ENCODE assay signal across 8 cellular contexts in genomic region chr11:18012906-18013781, GRCh38. TPM values are rescaled to one million over a fixed set of nuclear protein-coding genes. Genes with fewer than 3 reads are reported as not detected.
DNase-seq lines count a peak whose midpoint lies in the region; ATAC-seq and TF ChIP-seq lines count a peak whose summit lies in the region.

TSS of gene SERGEF (minus strand) at chr11:18013047. CDS start at chr11:18013010, 37 bp downstream.

- DNase-seq in GM13976 (ENCODE audit: low spot score) (peak; percentile 98), NCI-H1436 treated with DMSO at 0.1 percent for 48 hours (lab: John Stamatoyannopoulos, UW) (peak; percentile 31), T follicular helper cell (ENCODE audit: low read depth) (peak; percentile 86), adipocyte (ENCODE audit: low read depth) (peak; percentile 95), left cardiac atrium (peak; percentile 95), progenitor cell of endocrine pancreas (ENCODE audit: low spot score, unreplicated experiment) (peak; percentile 88), ureter (ENCODE audit: low spot score) (peak; percentile 95)

- intact Hi-C loops in left cardiac atrium (cut with DNase I) = loop anchor here in 1 of 2 donors (5.0 kb wide), 1 partner anchor 94 kb away; the partner anchor contains the start of gene SAAL1

- H3K4me1 ChIP-seq in adipocyte (ENCODE audit: control insufficient read depth, insufficient read depth, low read length) = peaks cover 20% of the 10 kb centered on the region

- peak within 1 kb of the TSS; percentile 90 for H3K9ac ChIP-seq in adipocyte (ENCODE audit: low read length)

- peaks cover 3% of the 10 kb centered on the region for H3K27me3 ChIP-seq in adipocyte (replicated peaks; ENCODE audit: control insufficient read depth, insufficient read depth, low read length)

- H3K4me1 Mint-ChIP-seq in progenitor cell of endocrine pancreas (ENCODE audit: low read depth) = peaks cover 11% of the 10 kb centered on the region

- H3K4me3 ChIP-seq in adipocyte (ENCODE audit: low read length) = peak within 1 kb of the TSS; percentile 99

- peak within 1 kb of the TSS; percentile 93 for H3K4me3 Mint-ChIP-seq in progenitor cell of endocrine pancreas (ENCODE audit: low read depth)

- TF ChIP-seq CTCF in GM13976 (IDR thresholded peaks at IDR 0.05; ENCODE audit: borderline replicate concordance, control extremely low read depth, extremely low read depth, insufficient read depth, missing control alignments) (peak; percentile 16), progenitor cell of endocrine pancreas (IDR thresholded peaks at IDR 0.05; ENCODE audit: unreplicated experiment) (peak; percentile 25)

- ATAC-seq in HG02852 (IDR thresholded peaks at IDR 0.05; ENCODE audit: unreplicated experiment) = peak; percentile 89
- ATAC-seq in left cardiac atrium = peak; percentile 98 to 99

- in situ Hi-C loops in GM13976 (cut with MboI; ENCODE audit: low sequenced_read_pairs, unreplicated experiment) = no loop called here

- no peaks in the 10 kb centered on the region for H3K9me3 Mint-ChIP-seq in progenitor cell of endocrine pancreas (ENCODE audit: low read depth)

- H3K9me3 ChIP-seq in adipocyte (ENCODE audit: control insufficient read depth, low read length) = no peaks in the 10 kb centered on the region

- no peaks in the 10 kb centered on the region for H3K36me3 Mint-ChIP-seq in progenitor cell of endocrine pancreas (ENCODE audit: insufficient read depth)

- peak within 1 kb of the TSS; percentile 81 for H3K27ac Mint-ChIP-seq in progenitor cell of endocrine pancreas

- peaks cover 30% of the 10 kb centered on the region for H3K27me3 Mint-ChIP-seq in progenitor cell of endocrine pancreas

- H3K36me3 ChIP-seq in adipocyte (ENCODE audit: control insufficient read depth, insufficient read depth, low read length, severe bottlenecking) = no peaks in the 10 kb centered on the region

RNA-seq across cellular contexts. Expression of gene SERGEF, which starts in this region (rescaled TPM):
- 10 to 100 TPM; 21.1 to 28.2 TPM for total RNA-seq in left cardiac atrium
- 32.4 and 34.8 TPM in 2 replicates for total RNA-seq in progenitor cell of endocrine pancreas
- total RNA-seq in ureter = 46.4 TPM

Comparison
In these comparisons a context has a peak if more than half of its experiments do, and no peak if none do; other contexts are left out.
1. Peak in every context shown above with its lines: DNase-seq, ATAC-seq and H3K4me3 ChIP-seq.
2. DNase-seq: peak in every context shown above with its lines; median percentile 98 in GM13976; 95 in adipocyte; 95 in left cardiac atrium; 95 in ureter; 88 in progenitor cell of endocrine pancreas; 86 in T follicular helper cell; 31 in NCI-H1436 treated with DMSO at 0.1 percent for 48 hours.